In the genomic region with DNA sequence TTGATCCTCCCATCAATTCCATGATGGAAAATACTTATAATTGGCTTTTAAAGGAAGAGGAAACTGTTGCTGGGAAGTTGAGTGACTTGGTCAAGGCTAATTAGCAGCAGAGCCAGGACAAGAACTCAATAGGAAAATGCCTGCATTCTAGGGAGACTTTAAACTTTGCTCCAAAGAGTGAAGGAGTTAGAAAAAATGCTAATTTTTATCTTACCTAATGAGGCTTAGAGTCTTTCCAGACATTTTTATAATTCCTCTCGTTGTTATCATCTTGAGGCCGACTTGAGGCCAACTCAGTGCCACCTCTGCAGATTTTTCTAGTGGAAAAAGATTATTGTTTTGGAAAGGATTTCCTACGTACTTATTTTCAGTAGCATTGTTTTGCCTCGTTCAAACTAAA, we compare ENCODE assay signal across 26 cellular contexts.
DNase-seq lines count a peak whose midpoint lies in the region; ATAC-seq, FAIRE-seq and TF ChIP-seq lines count a peak whose summit lies in the region.
"Had no signal": no experiment of that assay in that cellular context is flagged by ENCODE, and none has a peak within 500 bp of the region (broad histone marks: within the 10 kb centered on the region; RNA-seq: fewer than 3 reads in every experiment).

No MANE protein-coding gene starts in this region.

- TF ChIP-seq POLR2A in esophagus squamous epithelium (IDR thresholded peaks at IDR 0.05): no peak

- no peaks in the 10 kb centered on the region for H3F3A ChIP-seq in MM.1S (ENCODE audit: insufficient read depth, low read length)

- H4K20me1 ChIP-seq in MM.1S (ENCODE audit: insufficient read depth, low read length): no peaks in the 10 kb centered on the region
- no peaks in the 10 kb centered on the region for H4K20me1 ChIP-seq in astrocyte (ENCODE audit: insufficient read depth, low read length)
- H4K20me1 ChIP-seq: BLaER1 had no signal

- peaks cover 7% of the 10 kb centered on the region for H3K4me1 Mint-ChIP-seq in astrocyte (ENCODE audit: low read depth, unreplicated experiment)
- H3K4me1 Mint-ChIP-seq: B cell; CD4-positive, CD25-positive, alpha-beta regulatory T cell had no signal

- no peaks in the 10 kb centered on the region for H3K36me3 ChIP-seq in MM.1S (replicated peaks; ENCODE audit: insufficient read depth, low read length)
- no peaks in the 10 kb centered on the region for H3K36me3 ChIP-seq in astrocyte (ENCODE audit: insufficient read depth, low read length)
- no peaks in the 10 kb centered on the region for H3K36me3 ChIP-seq in left lung
- H3K36me3 ChIP-seq in esophagus squamous epithelium: no peaks in the 10 kb centered on the region
- no peaks in the 10 kb centered on the region for H3K36me3 ChIP-seq in effector memory CD4-positive, alpha-beta T cell (ENCODE audit: control insufficient read depth, insufficient read depth, low read length)
- H3K36me3 ChIP-seq: BLaER1, HAP-1 had no signal

- peak overlapping the region; percentile 24; the same call in 1 of the 2 replicates for H2AFZ ChIP-seq in MM.1S (ENCODE audit: low read length)
- H2AFZ ChIP-seq in astrocyte (ENCODE audit: low read depth, low read length): no peak overlapping the region

- TF ChIP-seq CTCF in MM.1S (IDR thresholded peaks at IDR 0.05; ENCODE audit: low read length) (no peak), astrocyte (IDR thresholded peaks at IDR 0.05; ENCODE audit: insufficient read depth, low read depth, low read length) (no peak), retinal pigment epithelial cell (conservative IDR thresholded peaks at IDR 0.05; ENCODE audit: low read depth, low read length) (no peak), left lung (IDR thresholded peaks at IDR 0.05) (no peak), esophagus squamous epithelium (IDR thresholded peaks at IDR 0.05) (no peak)

- FAIRE-seq in astrocyte (lab: Jason Lieb, UNC): no peak
- FAIRE-seq: A204.1, GM12878, GM18507, H54 had no signal

- no peaks in the 10 kb centered on the region for H3K9me3 Mint-ChIP-seq in astrocyte (ENCODE audit: unreplicated experiment)
- H3K9me3 Mint-ChIP-seq: CD8-positive, alpha-beta T cell; HFFc6 had no signal

- H3K4me1 ChIP-seq in MM.1S (ENCODE audit: low read length) (peaks cover 23% of the 10 kb centered on the region), astrocyte (ENCODE audit: insufficient read depth, low read length) (no peaks in the 10 kb centered on the region), left lung (no peaks in the 10 kb centered on the region), esophagus squamous epithelium (no peaks in the 10 kb centered on the region)
- H3K4me1 ChIP-seq in effector memory CD4-positive, alpha-beta T cell (ENCODE audit: control insufficient read depth, insufficient read depth, low read length, poor library complexity, severe bottlenecking): no peaks in the 10 kb centered on the region
- H3K4me1 ChIP-seq: BLaER1, Caco-2, HAP-1 had no signal

- H3K4me3 ChIP-seq in MM.1S (ENCODE audit: low read length) (0 out of 2 replicates have a peak overlapping the region, but pooled peaks have one; percentile 0), astrocyte (ENCODE audit: insufficient read depth, low read depth, low read length) (no peak overlapping the region), retinal pigment epithelial cell (ENCODE audit: low read length) (no peak overlapping the region), left lung (no peak overlapping the region), esophagus squamous epithelium (no peak overlapping the region)
- no peak overlapping the region for H3K4me3 ChIP-seq in effector memory CD4-positive, alpha-beta T cell (ENCODE audit: insufficient read depth, low read depth, low read length, poor library complexity, severe bottlenecking)
- H3K4me3 ChIP-seq: BLaER1, GM12878, HAP-1 had no signal

- DNase-seq in MM.1S: no peak
- DNase-seq in astrocyte (ENCODE audit: low read depth): peak; percentile 53
- peak; percentile 6 for DNase-seq in fibroblast of peridontal ligament (ENCODE audit: extremely low read depth)
- DNase-seq in retinal pigment epithelial cell (ENCODE audit: low read depth): peak; percentile 81
- no peak for DNase-seq in left lung
- DNase-seq in esophagus squamous epithelium (lab: John Stamatoyannopoulos, UW): no peak
- DNase-seq in effector memory CD4-positive, alpha-beta T cell: no peak
- DNase-seq: Caco-2; CD4-positive, CD25-positive, alpha-beta regulatory T cell; CD8-positive, alpha-beta T cell; DMS 273 treated with DMSO at 0.1 percent for 48 hours; DMS79; EL; GDM1; GOT3; HFFc6 had no signal

- H3K27me3 Mint-ChIP-seq in astrocyte (ENCODE audit: low read depth, unreplicated experiment): peaks cover 2% of the 10 kb centered on the region

- H3K27ac Mint-ChIP-seq in astrocyte (ENCODE audit: unreplicated experiment): no peak overlapping the region
- H3K27ac Mint-ChIP-seq: B cell; CD4-positive, CD25-positive, alpha-beta regulatory T cell; CD8-positive, alpha-beta T cell; HFFc6 had no signal

- H3K9me3 ChIP-seq in MM.1S (replicated peaks; ENCODE audit: insufficient read depth, low read length) (no peaks in the 10 kb centered on the region), astrocyte (ENCODE audit: insufficient read depth, low read depth, low read length) (no peaks in the 10 kb centered on the region), left lung (no peaks in the 10 kb centered on the region), esophagus squamous epithelium (no peaks in the 10 kb centered on the region)
- H3K9me3 ChIP-seq in effector memory CD4-positive, alpha-beta T cell (ENCODE audit: control insufficient read depth, low read length): no peaks in the 10 kb centered on the region
- H3K9me3 ChIP-seq: BLaER1, Caco-2, HAP-1 had no signal

- H3K27ac ChIP-seq in MM.1S (ENCODE audit: low read length): peak overlapping the region; percentile 12; the same call in 1 of the 2 replicates
- H3K27ac ChIP-seq in astrocyte (ENCODE audit: low read depth, low read length): no peak overlapping the region
- no peak overlapping the region for H3K27ac ChIP-seq in left lung
- no peak overlapping the region for H3K27ac ChIP-seq in esophagus squamous epithelium
- H3K27ac ChIP-seq in effector memory CD4-positive, alpha-beta T cell (ENCODE audit: insufficient read depth, low read length, poor library complexity, severe bottlenecking): no peak overlapping the region
- H3K27ac ChIP-seq: 22Rv1, BLaER1, C4-2B had no signal

- H3K4me3 Mint-ChIP-seq in astrocyte (ENCODE audit: unreplicated experiment): no peak overlapping the region
- H3K4me3 Mint-ChIP-seq: B cell; CD4-positive, CD25-positive, alpha-beta regulatory T cell; CD8-positive, alpha-beta T cell; HFFc6 had no signal

- WGBS in esophagus squamous epithelium, 2 donors: 59 to 61% methylated on average over 4 of the region's 4 CpGs

- H3K79me2 ChIP-seq in MM.1S (ENCODE audit: low read length) (no peaks in the 10 kb centered on the region), astrocyte (ENCODE audit: insufficient read depth, low read length) (no peaks in the 10 kb centered on the region)

- H3K9ac ChIP-seq in MM.1S (ENCODE audit: low read length) (no peak overlapping the region), astrocyte (ENCODE audit: low read length) (no peak overlapping the region)
- H3K9ac ChIP-seq: BLaER1 had no signal

- peak overlapping the region; percentile 32; the same call in 1 of the 2 replicates for H3K4me2 ChIP-seq in MM.1S (ENCODE audit: low read depth, low read length)
- H3K4me2 ChIP-seq in astrocyte (ENCODE audit: low read length): no peak overlapping the region
- H3K4me2 ChIP-seq: BLaER1 had no signal

- intact Hi-C loops in left lung (cut with DNase I): no loop called here
- intact Hi-C loops in esophagus squamous epithelium (cut with DNase I): no loop called here

- no peaks in the 10 kb centered on the region for H3K9me2 ChIP-seq in MM.1S (replicated peaks; ENCODE audit: insufficient read depth, low read length)

- ATAC-seq in GM21390 (IDR thresholded peaks at IDR 0.05; ENCODE audit: unreplicated experiment): no peak
- no peak for ATAC-seq in left lung
- ATAC-seq: CD8-positive, alpha-beta T cell; GM12878 had no signal

- H3K27me3 ChIP-seq in MM.1S (replicated peaks; ENCODE audit: insufficient read depth, low read length): no peaks in the 10 kb centered on the region
- H3K27me3 ChIP-seq in astrocyte (ENCODE audit: insufficient read depth, low read length): no peaks in the 10 kb centered on the region
- no peaks in the 10 kb centered on the region for H3K27me3 ChIP-seq in left lung
- H3K27me3 ChIP-seq in esophagus squamous epithelium: no peaks in the 10 kb centered on the region
- H3K27me3 ChIP-seq in effector memory CD4-positive, alpha-beta T cell (replicated peaks; ENCODE audit: control insufficient read depth, insufficient read depth, low read length, poor library complexity, severe bottlenecking): no peaks in the 10 kb centered on the region
- H3K27me3 ChIP-seq: BLaER1 had no signal

- no peaks in the 10 kb centered on the region for H3K36me3 Mint-ChIP-seq in astrocyte (ENCODE audit: low read depth, unreplicated experiment)
- H3K36me3 Mint-ChIP-seq: CD4-positive, CD25-positive, alpha-beta regulatory T cell; CD8-positive, alpha-beta T cell had no signal

Comparison
In these comparisons a context has a peak if more than half of its experiments do, and no peak if none do; other contexts are left out.
1. DNase-seq: peak in astrocyte (single experiment), fibroblast of peridontal ligament (single experiment) and retinal pigment epithelial cell (single experiment); none in MM.1S (single experiment), left lung (0 of 2), esophagus squamous epithelium (single experiment) and effector memory CD4-positive, alpha-beta T cell (0 of 3).